Comparison of ENCODE assay signal across 14 cellular contexts in genomic region chr3:97996988-97997387, GRCh38. TPM values are rescaled to one million over a fixed set of nuclear protein-coding genes. Genes with fewer than 3 reads are reported as not detected.
"Had no signal": no experiment of that assay in that cellular context is flagged by ENCODE, and none has a peak within 500 bp of the region (broad histone marks: within the 10 kb centered on the region; RNA-seq: fewer than 3 reads in every experiment).

No MANE protein-coding gene starts in this region.

- H3K36me3 Mint-ChIP-seq: activated naive CD8-positive, alpha-beta T cell treated with anti-CD3 and anti-CD28 coated beads, Interleukin-2, amount 10 ng/mL, durations not matched to agents 7 days and 5 days had no signal

- H3K4me3 Mint-ChIP-seq: activated CD8-positive, alpha-beta memory T cell treated with anti-CD3 and anti-CD28 coated beads, Interleukin-2, amount 10 ng/mL, durations not matched to agents 7 days and 5 days; activated naive CD8-positive, alpha-beta T cell treated with anti-CD3 and anti-CD28 coated beads, Interleukin-2, amount 10 ng/mL, durations not matched to agents 7 days and 5 days; endodermal cell had no signal

- H3K27ac Mint-ChIP-seq: activated CD8-positive, alpha-beta memory T cell treated with anti-CD3 and anti-CD28 coated beads, Interleukin-2, amount 10 ng/mL, durations not matched to agents 7 days and 5 days; activated naive CD8-positive, alpha-beta T cell treated with anti-CD3 and anti-CD28 coated beads, Interleukin-2, amount 10 ng/mL, durations not matched to agents 7 days and 5 days; endodermal cell had no signal

- ATAC-seq: activated CD4-positive, CD25-positive, alpha-beta regulatory T cell treated with anti-CD3 and anti-CD28 coated beads, Interleukin-2, amount 50 U/mL, for 24 hours; activated CD8-positive, alpha-beta memory T cell treated with anti-CD3 and anti-CD28 coated beads, Interleukin-2, amount 10 ng/mL, durations not matched to agents 7 days and 5 days; lower lobe of right lung had no signal

- H3K4me1 Mint-ChIP-seq: activated naive CD8-positive, alpha-beta T cell treated with anti-CD3 and anti-CD28 coated beads, Interleukin-2, amount 10 ng/mL, durations not matched to agents 7 days and 5 days had no signal

- H3K9me3 Mint-ChIP-seq: endodermal cell had no signal

- DNase-seq: activated CD4-positive, alpha-beta T cell treated with anti-CD3 and anti-CD28 coated beads, Interleukin-2, amount 50 U/mL, for 48 hours; activated CD8-positive, alpha-beta memory T cell treated with anti-CD3 and anti-CD28 coated beads, Interleukin-2, amount 10 ng/mL, durations not matched to agents 7 days and 5 days; activated naive CD8-positive, alpha-beta T cell treated with anti-CD3 and anti-CD28 coated beads, Interleukin-2, amount 10 ng/mL, durations not matched to agents 7 days and 5 days; anterior cingulate cortex; cerebellar nuclear complex; endodermal cell; erythroblast; hypothalamus; lower lobe of right lung; midbrain; stimulated activated CD4-positive, alpha-beta T cell treated with anti-CD3 and anti-CD28 coated beads, Interleukin-4, amount 100 ng/mL, for 4 hours had no signal

- H3K4me3 ChIP-seq: lower lobe of right lung, skin epidermis had no signal

RNA-seq across cellular contexts. Expression of gene GABRR3, which starts 38.1 kb away (rescaled TPM):
- total RNA-seq: activated CD8-positive, alpha-beta memory T cell treated with anti-CD3 and anti-CD28 coated beads, Interleukin-2, amount 10 ng/mL, durations not matched to agents 7 days and 5 days; activated naive CD8-positive, alpha-beta T cell treated with anti-CD3 and anti-CD28 coated beads, Interleukin-2, amount 10 ng/mL, durations not matched to agents 7 days and 5 days; dermis microvascular lymphatic vessel endothelial cell; endodermal cell; lower lobe of right lung had no signal
